ENCODE assay signal across 7 cellular contexts in the genomic region with DNA sequence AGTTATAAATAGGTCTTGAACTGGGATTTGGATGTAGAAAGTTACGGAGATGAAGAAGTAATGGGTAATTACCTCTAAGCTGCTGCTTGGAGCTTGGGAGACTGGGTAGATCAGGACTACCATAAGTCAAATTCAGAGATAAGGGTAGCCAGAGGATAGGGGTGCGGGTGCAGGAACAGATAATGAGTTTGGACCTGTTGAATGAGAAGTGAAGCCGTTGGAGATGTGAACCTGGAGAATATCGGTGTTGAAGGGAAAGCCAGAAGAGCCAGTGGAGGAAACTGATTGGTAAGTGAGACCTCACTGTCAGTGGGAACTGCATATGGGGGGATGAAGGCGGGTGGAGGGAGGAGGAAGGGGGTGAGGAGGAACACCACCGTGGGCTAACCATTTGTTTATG. TPM values are rescaled to one million over a fixed set of nuclear protein-coding genes. Genes with fewer than 3 reads are reported as not detected.
DNase-seq lines count a peak whose midpoint lies in the region; ATAC-seq and TF ChIP-seq lines count a peak whose summit lies in the region.

No MANE protein-coding gene starts in this region.

- H3K27me3 ChIP-seq in GM23338 (ENCODE audit: insufficient read depth) (peaks cover 4% of the 10 kb centered on the region; the same call in 1 of the 2 replicates), SJSA1 (replicated peaks) (no peaks in the 10 kb centered on the region), skeletal muscle tissue (ENCODE audit: control insufficient read depth in 3 of 3, insufficient read depth in 3 of 3, low read length in 3 of 3) (no peaks in the 10 kb centered on the region)

- TF ChIP-seq CTCF in GM23338 (conservative IDR thresholded peaks at IDR 0.05; ENCODE audit: low read depth in 2 of 2): no peak
- no peak for TF ChIP-seq CTCF in fibroblast of the aortic adventitia (IDR thresholded peaks at IDR 0.05; ENCODE audit: insufficient read depth, low read length)

- H3F3A ChIP-seq in GM23338 (replicated peaks; ENCODE audit: low read depth): no peaks in the 10 kb centered on the region; the same call in 1 of the 2 replicates

- H3K27ac ChIP-seq in GM23338 (ENCODE audit: low read depth) (no peak overlapping the region), SJSA1 (no peak overlapping the region), skeletal muscle tissue (ENCODE audit: low read depth, low read length) (no peak overlapping the region)

- H3K36me3 ChIP-seq in GM23338 (ENCODE audit: insufficient read depth) (no peaks in the 10 kb centered on the region), SJSA1 (no peaks in the 10 kb centered on the region), skeletal muscle tissue (ENCODE audit: control insufficient read depth in 3 of 3, insufficient read depth in 3 of 3, low read length in 3 of 3) (no peaks in the 10 kb centered on the region)

- H3K9me3 ChIP-seq in SJSA1 (replicated peaks) (no peaks in the 10 kb centered on the region), skeletal muscle tissue (ENCODE audit: control insufficient read depth in 3 of 3, low read length in 3 of 3) (no peaks in the 10 kb centered on the region)

- H3K9ac ChIP-seq in skeletal muscle tissue (ENCODE audit: low read depth in 1 of 3, low read length in 3 of 3): peak overlapping the region in 2 of 3 donors; percentile 69 to 70

- H3K4me1 Mint-ChIP-seq in GM23338: peaks cover 18% of the 10 kb centered on the region

- no peaks in the 10 kb centered on the region; the same call in 2 of the 3 replicates for H3K9me3 Mint-ChIP-seq in GM23338

- no peak overlapping the region for H3K27ac Mint-ChIP-seq in GM23338

- peak overlapping the region; percentile 74 for H3K4me2 ChIP-seq in GM23338

- DNase-seq in GM23338 (ENCODE audit: low spot score) (no peak), SJSA1 (ENCODE audit: low read depth in 1 of 2, low spot score in 2 of 2) (no peak), fibroblast of the aortic adventitia (ENCODE audit: low read depth) (no peak), NCI-H146 (lab: John Stamatoyannopoulos, UW) (no peak), NCI-H1048 (lab: John Stamatoyannopoulos, UW) (no peak)

- peaks cover 14% of the 10 kb centered on the region for H3K79me2 ChIP-seq in GM23338 (replicated peaks; ENCODE audit: insufficient read depth)

- peak overlapping the region; percentile 85; the same call in 1 of the 2 replicates for H2AFZ ChIP-seq in GM23338

- no peaks in the 10 kb centered on the region for H3K36me3 Mint-ChIP-seq in GM23338 (ENCODE audit: low read depth)

- no peaks in the 10 kb centered on the region for H3K9me2 ChIP-seq in GM23338 (ENCODE audit: insufficient read depth)

- no peaks in the 10 kb centered on the region for H4K20me1 ChIP-seq in GM23338 (replicated peaks; ENCODE audit: insufficient read depth)

- H3K4me1 ChIP-seq in GM23338 (ENCODE audit: insufficient read depth): peaks cover 15% of the 10 kb centered on the region
- H3K4me1 ChIP-seq in SJSA1 (replicated peaks): no peaks in the 10 kb centered on the region
- peaks cover 9 to 12% (median 10%) of the 10 kb centered on the region in 3 donors for H3K4me1 ChIP-seq in skeletal muscle tissue (ENCODE audit: control insufficient read depth in 3 of 3, insufficient read depth in 3 of 3, low read length in 3 of 3)

- H3K4me3 Mint-ChIP-seq in GM23338: peak overlapping the region; percentile 97

- ATAC-seq in GM23338: no peak
- ATAC-seq in HG03135 (IDR thresholded peaks at IDR 0.05; ENCODE audit: unreplicated experiment): no peak

- H3K4me3 ChIP-seq in GM23338: peak overlapping the region; percentile 78
- peak overlapping the region; percentile 37 for H3K4me3 ChIP-seq in SJSA1
- H3K4me3 ChIP-seq in fibroblast of the aortic adventitia (ENCODE audit: low read depth, low read length): peak overlapping the region; percentile 61
- peak overlapping the region; percentile 73 to 77 (median 73) for H3K4me3 ChIP-seq in skeletal muscle tissue (ENCODE audit: low read length in 3 of 3)

- peaks cover 2% of the 10 kb centered on the region for H3K27me3 Mint-ChIP-seq in GM23338 (ENCODE audit: insufficient read depth, low read depth, poor library complexity)

TF ChIP-seq in GM23338, 12 proteins besides CTCF, POLR2A, EP300 and RAD21 (continues in another document):
- TF ChIP-seq ZNF462 (CRISPR knock-in tag; IDR thresholded peaks at IDR 0.05): no peak

RNA-seq across cellular contexts. Expression of gene FOXO4, which starts 0.6 kb away (rescaled TPM):
- total RNA-seq in GM23338 (2014; rRNA removed; shearing (Covaris generic)): 26.6 and 31.4 TPM in 2 replicates
- polyA plus RNA-seq in GM23338 (2016; fragmentation: Nextera tagmentation; extraction: Ambion mirVana): 7.0 and 8.0 TPM in 2 replicates
- total RNA-seq in SJSA1 (2014; rRNA removed; shearing (Covaris generic)): not detected in 2 replicates
- 4.2 and 75.8 TPM in 2 replicates for total RNA-seq in fibroblast of the aortic adventitia (ENCODE audit: low replicate concordance)
- 30.3 TPM for total RNA-seq in skeletal muscle tissue

RNA-seq across cellular contexts. Expression of gene CXorf65, which starts 11.5 kb away (rescaled TPM):
- total RNA-seq in GM23338 (2014; rRNA removed; shearing (Covaris generic)): not detected in 2 replicates
- polyA plus RNA-seq in GM23338 (2016; fragmentation: Nextera tagmentation; extraction: Ambion mirVana): 0.79 and 1.1 TPM in 2 replicates
- total RNA-seq in SJSA1 (2014; rRNA removed; shearing (Covaris generic)): not detected in 2 replicates
- total RNA-seq in fibroblast of the aortic adventitia (ENCODE audit: low replicate concordance): not detected in 2 replicates
- not detected for total RNA-seq in skeletal muscle tissue

RNA-seq across cellular contexts. Expression of gene IL2RG, which starts 16.3 kb away (rescaled TPM):
- not detected in 2 replicates for total RNA-seq in GM23338 (2014; rRNA removed; shearing (Covaris generic))
- 0.26 and 0.31 TPM in 2 replicates for polyA plus RNA-seq in GM23338 (2016; fragmentation: Nextera tagmentation; extraction: Ambion mirVana)
- total RNA-seq in SJSA1 (2014; rRNA removed; shearing (Covaris generic)): not detected in 2 replicates
- total RNA-seq in fibroblast of the aortic adventitia (ENCODE audit: low replicate concordance) (not detected in 2 replicates), skeletal muscle tissue (1.0 TPM)

RNA-seq across cellular contexts. Expression of gene MED12, which starts 23.4 kb away (rescaled TPM):
- total RNA-seq in GM23338 (2014; rRNA removed; shearing (Covaris generic)): 35.2 and 40.6 TPM in 2 replicates
- polyA plus RNA-seq in GM23338 (2016; fragmentation: Nextera tagmentation; extraction: Ambion mirVana): 6.9 and 7.1 TPM in 2 replicates
- not detected in 2 replicates for total RNA-seq in SJSA1 (2014; rRNA removed; shearing (Covaris generic))
- 12.4 and 24.3 TPM in 2 replicates for total RNA-seq in fibroblast of the aortic adventitia (ENCODE audit: low replicate concordance)
- 37.6 TPM for total RNA-seq in skeletal muscle tissue

RNA-seq across cellular contexts. Expression of gene SNX12, which starts 26.9 kb away (rescaled TPM):
- 70.8 and 75.3 TPM in 2 replicates for total RNA-seq in GM23338 (2014; rRNA removed; shearing (Covaris generic))
- polyA plus RNA-seq in GM23338 (2016; fragmentation: Nextera tagmentation; extraction: Ambion mirVana): 27.9 and 28.5 TPM in 2 replicates
- total RNA-seq in SJSA1 (2014; rRNA removed; shearing (Covaris generic)): 50.8 and 56.2 TPM in 2 replicates
- total RNA-seq in fibroblast of the aortic adventitia (ENCODE audit: low replicate concordance): 61.7 and 64.1 TPM in 2 replicates
- 37.6 TPM for total RNA-seq in skeletal muscle tissue
